Comparison of ENCODE assay signal across 8 cellular contexts in the genomic region with DNA sequence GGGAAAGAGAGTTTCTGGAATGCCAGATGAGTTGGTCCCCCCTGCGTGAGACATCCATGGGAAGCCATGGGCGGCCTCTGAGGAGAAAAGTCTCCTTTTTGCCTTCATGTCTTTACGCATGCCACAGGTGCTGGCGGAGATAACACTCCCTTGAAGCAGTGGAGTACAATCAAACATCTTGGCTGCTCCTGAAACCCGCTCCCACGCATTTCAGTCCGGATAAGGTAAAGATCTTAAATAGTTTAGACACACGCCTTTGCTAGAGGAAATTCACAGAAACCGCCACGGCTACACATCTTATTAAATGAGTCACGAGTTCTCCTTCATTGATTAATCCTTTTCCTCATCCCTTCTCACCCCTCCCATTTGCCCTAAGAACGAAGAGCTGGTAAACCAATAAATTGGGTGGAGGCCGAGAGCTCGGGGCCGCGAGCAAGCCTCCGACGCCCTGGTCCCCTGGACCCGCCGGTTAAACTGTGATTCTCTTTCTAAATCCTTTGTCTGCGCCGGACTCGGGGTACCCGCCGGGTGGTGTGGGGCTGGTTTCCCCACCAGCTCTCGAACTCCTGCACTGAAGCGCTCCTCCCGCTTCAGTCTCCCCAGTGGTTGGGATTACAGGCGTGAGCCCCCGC. TPM values are rescaled to one million over a fixed set of nuclear protein-coding genes. Genes with fewer than 3 reads are reported as not detected.
A peak's percentile ranks its signal among the peaks of the same experiment; 100 is the strongest.
DNase-seq lines count a peak whose midpoint lies in the region; ATAC-seq and TF ChIP-seq lines count a peak whose summit lies in the region.

No MANE protein-coding gene starts in this region.

- POLR2A ChIA-PET in activated CD4-positive, alpha-beta memory T cell treated with anti-CD3 and anti-CD28 coated beads, Interleukin-2, amount 10 ng/mL, durations not matched to agents 7 days and 5 days (lab: Charles Lee) = no interaction called here

- peak; percentile 58 for DNase-seq in GM23338 (ENCODE audit: low spot score)
- DNase-seq in activated CD4-positive, alpha-beta memory T cell treated with anti-CD3 and anti-CD28 coated beads, Interleukin-2, amount 10 ng/mL, durations not matched to agents 7 days and 5 days = no peak
- DNase-seq in foreskin fibroblast = peak in 1 of 2 donors; percentile 51
- DNase-seq in NCI-H2107 treated with DMSO at 0.1 percent for 48 hours (lab: John Stamatoyannopoulos, UW; ENCODE audit: unreplicated experiment) = no peak
- DNase-seq in amniotic stem cell (lab: John Stamatoyannopoulos, UW) = no peak
- DNase-seq in activated CD4-positive, CD25-positive, alpha-beta regulatory T cell (lab: John Stamatoyannopoulos, UW) = no peak

- H3K9ac ChIP-seq in rectal smooth muscle tissue (ENCODE audit: low read length) = no peak overlapping the region

- no peaks in the 10 kb centered on the region for H4K20me1 ChIP-seq in GM23338 (replicated peaks; ENCODE audit: insufficient read depth)

- no peaks in the 10 kb centered on the region for H3K79me2 ChIP-seq in GM23338 (replicated peaks; ENCODE audit: insufficient read depth)

- H3F3A ChIP-seq in GM23338 (replicated peaks; ENCODE audit: low read depth) = no peaks in the 10 kb centered on the region

- peaks cover 16% of the 10 kb centered on the region for H3K4me1 Mint-ChIP-seq in GM23338
- peaks cover 11% of the 10 kb centered on the region for H3K4me1 Mint-ChIP-seq in activated CD4-positive, alpha-beta memory T cell treated with anti-CD3 and anti-CD28 coated beads, Interleukin-2, amount 10 ng/mL, durations not matched to agents 7 days and 5 days

- peak overlapping the region; percentile 97 for H3K4me2 ChIP-seq in GM23338

- CTCF ChIA-PET in activated CD4-positive, alpha-beta memory T cell treated with anti-CD3 and anti-CD28 coated beads, Interleukin-2, amount 10 ng/mL, durations not matched to agents 7 days and 5 days (lab: Charles Lee) = no interaction called here

- H3K9me2 ChIP-seq in GM23338 (ENCODE audit: insufficient read depth) = no peaks in the 10 kb centered on the region

- no peak overlapping the region for H3K27ac ChIP-seq in GM23338 (ENCODE audit: low read depth)
- H3K27ac ChIP-seq in rectal smooth muscle tissue (ENCODE audit: low read depth, low read length) = peak overlapping the region; percentile 78

- H3K27ac Mint-ChIP-seq in GM23338 = no peak overlapping the region
- H3K27ac Mint-ChIP-seq in activated CD4-positive, alpha-beta memory T cell treated with anti-CD3 and anti-CD28 coated beads, Interleukin-2, amount 10 ng/mL, durations not matched to agents 7 days and 5 days = no peak overlapping the region

- peak overlapping the region; percentile 97 for H2AFZ ChIP-seq in GM23338

- H3K36me3 Mint-ChIP-seq in GM23338 (ENCODE audit: low read depth) = peaks cover 3% of the 10 kb centered on the region; the same call in 1 of the 3 replicates
- peaks cover 13% of the 10 kb centered on the region for H3K36me3 Mint-ChIP-seq in activated CD4-positive, alpha-beta memory T cell treated with anti-CD3 and anti-CD28 coated beads, Interleukin-2, amount 10 ng/mL, durations not matched to agents 7 days and 5 days (ENCODE audit: low read depth)

- H3K4me3 Mint-ChIP-seq in GM23338 = peak overlapping the region; percentile 70
- H3K4me3 Mint-ChIP-seq in activated CD4-positive, alpha-beta memory T cell treated with anti-CD3 and anti-CD28 coated beads, Interleukin-2, amount 10 ng/mL, durations not matched to agents 7 days and 5 days = peak overlapping the region; percentile 67

- ATAC-seq in GM23338 (peak; percentile 19; the same call in 1 of the 3 replicates), HG02981 (IDR thresholded peaks at IDR 0.05; ENCODE audit: unreplicated experiment) (no peak)

- H3K27me3 ChIP-seq in GM23338 (ENCODE audit: insufficient read depth) (peaks cover 45% of the 10 kb centered on the region), rectal smooth muscle tissue (ENCODE audit: control insufficient read depth, insufficient read depth, low read length) (no peaks in the 10 kb centered on the region)

- peaks cover 6% of the 10 kb centered on the region; the same call in 2 of the 3 replicates for H3K9me3 Mint-ChIP-seq in GM23338
- H3K9me3 Mint-ChIP-seq in activated CD4-positive, alpha-beta memory T cell treated with anti-CD3 and anti-CD28 coated beads, Interleukin-2, amount 10 ng/mL, durations not matched to agents 7 days and 5 days = peaks cover 11% of the 10 kb centered on the region

- H3K36me3 ChIP-seq in GM23338 (ENCODE audit: insufficient read depth) (no peaks in the 10 kb centered on the region), rectal smooth muscle tissue (ENCODE audit: control insufficient read depth, insufficient read depth, low read length) (no peaks in the 10 kb centered on the region)

- peak overlapping the region; percentile 83 for H3K4me3 ChIP-seq in GM23338
- H3K4me3 ChIP-seq in foreskin fibroblast (ENCODE audit: low read depth in 1 of 2, low read length in 2 of 2) = peak overlapping the region; percentile 61 to 68
- H3K4me3 ChIP-seq in rectal smooth muscle tissue (ENCODE audit: low read length) = peak overlapping the region; percentile 78

- H3K4me1 ChIP-seq in GM23338 (ENCODE audit: insufficient read depth) (peaks cover 8% of the 10 kb centered on the region), rectal smooth muscle tissue (ENCODE audit: control insufficient read depth, insufficient read depth, low read length) (no peaks in the 10 kb centered on the region)

- peaks cover 33% of the 10 kb centered on the region for H3K27me3 Mint-ChIP-seq in GM23338 (ENCODE audit: insufficient read depth, low read depth, poor library complexity)
- peaks cover 46% of the 10 kb centered on the region for H3K27me3 Mint-ChIP-seq in activated CD4-positive, alpha-beta memory T cell treated with anti-CD3 and anti-CD28 coated beads, Interleukin-2, amount 10 ng/mL, durations not matched to agents 7 days and 5 days

- TF ChIP-seq CTCF in GM23338 (conservative IDR thresholded peaks at IDR 0.05; ENCODE audit: low read depth in 2 of 2) (no peak), foreskin fibroblast (IDR thresholded peaks at IDR 0.05; ENCODE audit: low read depth, low read length) (no peak)

TF ChIP-seq in GM23338, 12 proteins besides CTCF, POLR2A, EP300 and RAD21:
- TF ChIP-seq EZH2 (IDR thresholded peaks at IDR 0.05; ENCODE audit: low read depth, unreplicated experiment) (peak; percentile 4), JUNB (IDR thresholded peaks at IDR 0.05; ENCODE audit: unreplicated experiment) (no peak)

RNA-seq across cellular contexts. Expression of gene ZNF669, which starts 6.6 kb away (rescaled TPM):
- total RNA-seq in GM23338 (2014; rRNA removed; shearing (Covaris generic)) = 21.7 and 25.4 TPM in 2 replicates
- 11.5 and 13.7 TPM in 2 replicates for polyA plus RNA-seq in GM23338 (2016; fragmentation: Nextera tagmentation; extraction: Ambion mirVana)
- 10 to 100 TPM; 10.3 to 11.6 TPM for total RNA-seq in activated CD4-positive, alpha-beta memory T cell treated with anti-CD3 and anti-CD28 coated beads, Interleukin-2, amount 10 ng/mL, durations not matched to agents 7 days and 5 days

RNA-seq across cellular contexts. Expression of gene ZNF670, which starts 32.1 kb away (rescaled TPM):
- 12.2 and 19.3 TPM in 2 replicates for total RNA-seq in GM23338 (2014; rRNA removed; shearing (Covaris generic))
- polyA plus RNA-seq in GM23338 (2016; fragmentation: Nextera tagmentation; extraction: Ambion mirVana) = 6.7 and 8.0 TPM in 2 replicates
- 1 to 10 TPM; 1.4 TPM for total RNA-seq in activated CD4-positive, alpha-beta memory T cell treated with anti-CD3 and anti-CD28 coated beads, Interleukin-2, amount 10 ng/mL, durations not matched to agents 7 days and 5 days
